Comparison of ENCODE assay signal across 35 cellular contexts in genomic region chr12:66359300-66359699, GRCh38.
"Had no signal": no experiment of that assay in that cellular context is flagged by ENCODE, and none has a peak within 500 bp of the region (broad histone marks: within the 10 kb centered on the region; RNA-seq: fewer than 3 reads in every experiment).

No MANE protein-coding gene starts in this region.

- H3K27ac ChIP-seq: ascending aorta, brain microvascular endothelial cell, coronary artery, dorsolateral prefrontal cortex, epithelial cell of prostate, heart right ventricle, WERI-Rb-1 had no signal

- DNase-seq: activated B cell treated with CpG ODN at 0.5 μM for 24 hours; activated CD4-positive, alpha-beta T cell treated with anti-CD3 and anti-CD28 coated beads for 48 hours; activated CD4-positive, alpha-beta T cell treated with anti-CD3 and anti-CD28 coated beads, Interleukin-2, amount 50 U/mL, for 1 hour; activated CD4-positive, alpha-beta T cell treated with anti-CD3 and anti-CD28 coated beads, Interleukin-2, amount 50 U/mL, for 48 hours; activated CD8-positive, alpha-beta memory T cell treated with anti-CD3 and anti-CD28 coated beads, Interleukin-2, amount 50 U/mL, for 48 hours; activated gamma-delta T cell; activated naive CD4-positive, alpha-beta T cell; activated naive CD4-positive, alpha-beta T cell treated with anti-CD3 and anti-CD28 coated beads, Interleukin-2, amount 10 ng/mL, durations not matched to agents 7 days and 5 days; activated naive CD8-positive, alpha-beta T cell treated with anti-CD3 and anti-CD28 coated beads, Interleukin-2, amount 10 ng/mL, durations not matched to agents 7 days and 5 days; activated T-cell treated with anti-CD3 and anti-CD28 coated beads for 4 hours; activated T-cell treated with anti-CD3 and anti-CD28 coated beads, Interleukin-2, amount 50 U/mL, for 24 hours; activated T-cell treated with anti-CD3 and anti-CD28 coated beads, Interleukin-2, amount 50 U/mL, for 72 hours; brain microvascular endothelial cell; dorsolateral prefrontal cortex; effector CD4-positive, alpha-beta T cell; foreskin fibroblast; glutamatergic neuron; heart right ventricle; SW 1271; T-cell; T1000; WERI-Rb-1 had no signal

- H3K27me3 ChIP-seq: ascending aorta, brain microvascular endothelial cell, dorsolateral prefrontal cortex, heart right ventricle had no signal

- H3K9me3 ChIP-seq: ascending aorta, heart right ventricle had no signal

- ATAC-seq: activated CD4-positive, CD25-positive, alpha-beta regulatory T cell treated with anti-CD3 and anti-CD28 coated beads, Interleukin-2, amount 50 U/mL, for 24 hours; activated naive CD4-positive, alpha-beta T cell treated with anti-CD3 and anti-CD28 coated beads, Interleukin-2, amount 50 U/mL, for 72 hours; activated T-cell treated with anti-CD3 and anti-CD28 coated beads, Interleukin-2, amount 50 U/mL, for 72 hours; esophagus mucosa; heart right ventricle; T-cell had no signal

- H3K27ac Mint-ChIP-seq: activated B cell treated with CpG ODN at 0.5 μM for 24 hours; activated naive CD4-positive, alpha-beta T cell treated with anti-CD3 and anti-CD28 coated beads, Interleukin-2, amount 10 ng/mL, durations not matched to agents 7 days and 5 days; activated naive CD4-positive, alpha-beta T cell treated with anti-CD3 and anti-CD28 coated beads, Interleukin-2, amount 50 U/mL, for 72 hours; activated naive CD8-positive, alpha-beta T cell treated with anti-CD3 and anti-CD28 coated beads, Interleukin-2, amount 10 ng/mL, durations not matched to agents 7 days and 5 days; activated T-cell treated with anti-CD3 and anti-CD28 coated beads, Interleukin-2, amount 50 U/mL, for 24 hours; activated T-cell treated with anti-CD3 and anti-CD28 coated beads, Interleukin-2, amount 50 U/mL, for 72 hours; dendritic cell treated with granulocyte-macrophage colony-stimulating factor and Interleukin-4, amounts not matched to agents 40 ng/mL and 50 ng/mL, for 4 days; T-cell; T-helper 1 cell treated with Interleukin-12 subunit alpha and Interleukin-12 subunit beta and Interleukin-4 antibody, amounts not matched to agents 30 μg/mL and 1 μg/mL, for 36 hours; T-helper 2 cell treated with Interferon-gamma antibody and Interleukin-4, amounts not matched to agents 5 μg/mL and 100 μg/mL, for 36 hours had no signal

- H3K4me1 ChIP-seq: ascending aorta, heart right ventricle had no signal

- H3K4me3 Mint-ChIP-seq: activated B cell treated with CpG ODN at 0.5 μM for 24 hours; activated naive CD4-positive, alpha-beta T cell treated with anti-CD3 and anti-CD28 coated beads, Interleukin-2, amount 10 ng/mL, durations not matched to agents 7 days and 5 days; activated naive CD8-positive, alpha-beta T cell treated with anti-CD3 and anti-CD28 coated beads, Interleukin-2, amount 10 ng/mL, durations not matched to agents 7 days and 5 days; activated T-cell treated with anti-CD3 and anti-CD28 coated beads, Interleukin-2, amount 50 U/mL, for 24 hours; activated T-cell treated with anti-CD3 and anti-CD28 coated beads, Interleukin-2, amount 50 U/mL, for 72 hours; central memory CD8-positive, alpha-beta T cell; dendritic cell treated with granulocyte-macrophage colony-stimulating factor and Interleukin-4, amounts not matched to agents 40 ng/mL and 50 ng/mL, for 4 days; T-cell; T-helper 1 cell treated with Interleukin-12 subunit alpha and Interleukin-12 subunit beta and Interleukin-4 antibody, amounts not matched to agents 30 μg/mL and 1 μg/mL, for 36 hours; T-helper 2 cell treated with Interferon-gamma antibody and Interleukin-4, amounts not matched to agents 5 μg/mL and 100 μg/mL, for 36 hours had no signal

- H3K36me3 ChIP-seq: ascending aorta, brain microvascular endothelial cell, heart right ventricle, WERI-Rb-1 had no signal

- H3K4me1 Mint-ChIP-seq: activated B cell treated with CpG ODN at 0.5 μM for 24 hours; activated naive CD4-positive, alpha-beta T cell treated with anti-CD3 and anti-CD28 coated beads, Interleukin-2, amount 10 ng/mL, durations not matched to agents 7 days and 5 days; T-cell had no signal

- H3K4me3 ChIP-seq: ascending aorta, coronary artery, dorsolateral prefrontal cortex, heart right ventricle had no signal

- H3K36me3 Mint-ChIP-seq: activated naive CD4-positive, alpha-beta T cell treated with anti-CD3 and anti-CD28 coated beads, Interleukin-2, amount 10 ng/mL, durations not matched to agents 7 days and 5 days; activated naive CD4-positive, alpha-beta T cell treated with anti-CD3 and anti-CD28 coated beads, Interleukin-2, amount 50 U/mL, for 72 hours had no signal

- FAIRE-seq: endometrium, endothelial cell of umbilical vein, frontal cortex had no signal

- H3K27me3 Mint-ChIP-seq: activated B cell treated with CpG ODN at 0.5 μM for 24 hours; activated naive CD4-positive, alpha-beta T cell treated with anti-CD3 and anti-CD28 coated beads, Interleukin-2, amount 10 ng/mL, durations not matched to agents 7 days and 5 days; activated naive CD8-positive, alpha-beta T cell treated with anti-CD3 and anti-CD28 coated beads, Interleukin-2, amount 10 ng/mL, durations not matched to agents 7 days and 5 days; activated T-cell treated with anti-CD3 and anti-CD28 coated beads, Interleukin-2, amount 50 U/mL, for 24 hours; central memory CD8-positive, alpha-beta T cell; dendritic cell treated with granulocyte-macrophage colony-stimulating factor and Interleukin-4, amounts not matched to agents 40 ng/mL and 50 ng/mL, for 4 days; T-cell had no signal
